12 cellular contexts compared by ENCODE assay signal in genomic region chr4:158819942-158820786, GRCh38. TPM values are rescaled to one million over a fixed set of nuclear protein-coding genes. Genes with fewer than 3 reads are reported as not detected.
DNase-seq lines count a peak whose midpoint lies in the region; ATAC-seq and TF ChIP-seq lines count a peak whose summit lies in the region.
"Had no signal": no experiment of that assay in that cellular context is flagged by ENCODE, and none has a peak within 500 bp of the region (broad histone marks: within the 10 kb centered on the region; RNA-seq: fewer than 3 reads in every experiment).

No MANE protein-coding gene starts in this region.

- peak overlapping the region; percentile 49 to 80 (median 58) for H3K27ac ChIP-seq in gastrocnemius medialis
- H3K27ac ChIP-seq: testis had no signal

- POLR2A ChIA-PET in WTC11 (lab: Charles Lee) = no interaction called here
- POLR2A ChIA-PET in activated CD8-positive, alpha-beta T cell treated with anti-CD3 and anti-CD28 coated beads, Interleukin-2, amount 10 ng/mL, durations not matched to agents 7 days and 5 days (lab: Charles Lee) = no interaction called here

- no peaks in the 10 kb centered on the region for H3K9me3 ChIP-seq in gastrocnemius medialis
- H3K9me3 ChIP-seq: testis had no signal

- H3K27me3 Mint-ChIP-seq in HFFc6 (ENCODE audit: insufficient read depth) = peaks cover 4% of the 10 kb centered on the region
- H3K27me3 Mint-ChIP-seq in WTC11 (ENCODE audit: low read depth) = no peaks in the 10 kb centered on the region
- H3K27me3 Mint-ChIP-seq in activated CD8-positive, alpha-beta T cell treated with anti-CD3 and anti-CD28 coated beads, Interleukin-2, amount 10 ng/mL, durations not matched to agents 7 days and 5 days (ENCODE audit: low read depth) = no peaks in the 10 kb centered on the region

- no peaks in the 10 kb centered on the region for H3K27me3 ChIP-seq in gastrocnemius medialis
- H3K27me3 ChIP-seq: testis had no signal

- TF ChIP-seq POLR2A in gastrocnemius medialis (IDR thresholded peaks at IDR 0.05) = no peak

- H3K36me3 Mint-ChIP-seq in HFFc6 (ENCODE audit: low read depth) = no peaks in the 10 kb centered on the region
- no peaks in the 10 kb centered on the region for H3K36me3 Mint-ChIP-seq in WTC11
- no peaks in the 10 kb centered on the region for H3K36me3 Mint-ChIP-seq in activated CD8-positive, alpha-beta T cell treated with anti-CD3 and anti-CD28 coated beads, Interleukin-2, amount 10 ng/mL, durations not matched to agents 7 days and 5 days (ENCODE audit: low read depth)
- H3K36me3 Mint-ChIP-seq: IgD-negative memory B cell had no signal

- no peak overlapping the region for H3K4me3 Mint-ChIP-seq in HFFc6
- H3K4me3 Mint-ChIP-seq in WTC11 = no peak overlapping the region
- H3K4me3 Mint-ChIP-seq in activated CD8-positive, alpha-beta T cell treated with anti-CD3 and anti-CD28 coated beads, Interleukin-2, amount 10 ng/mL, durations not matched to agents 7 days and 5 days = no peak overlapping the region
- H3K4me3 Mint-ChIP-seq: IgD-negative memory B cell had no signal

- TF ChIP-seq CTCF in HFFc6 (IDR thresholded peaks at IDR 0.05) = no peak
- TF ChIP-seq CTCF in WTC11 (IDR thresholded peaks at IDR 0.05) = no peak
- no peak for TF ChIP-seq CTCF in gastrocnemius medialis (IDR thresholded peaks at IDR 0.05 in 4 of 5, conservative IDR thresholded peaks at IDR 0.05 in 1 of 5)

- H3K4me1 Mint-ChIP-seq in HFFc6 (ENCODE audit: low read depth) (peaks cover 67% of the 10 kb centered on the region), WTC11 (peaks cover 17% of the 10 kb centered on the region)
- H3K4me1 Mint-ChIP-seq in activated CD8-positive, alpha-beta T cell treated with anti-CD3 and anti-CD28 coated beads, Interleukin-2, amount 10 ng/mL, durations not matched to agents 7 days and 5 days (ENCODE audit: low read depth) = peaks cover 11% of the 10 kb centered on the region

- peak overlapping the region; percentile 85 for H3K27ac Mint-ChIP-seq in HFFc6
- 0 out of 2 replicates have a peak overlapping the region, but pooled peaks have one; percentile 17 for H3K27ac Mint-ChIP-seq in WTC11
- no peak overlapping the region for H3K27ac Mint-ChIP-seq in activated CD8-positive, alpha-beta T cell treated with anti-CD3 and anti-CD28 coated beads, Interleukin-2, amount 10 ng/mL, durations not matched to agents 7 days and 5 days
- H3K27ac Mint-ChIP-seq: IgD-negative memory B cell had no signal

- CTCF ChIA-PET in WTC11 (lab: Charles Lee) = no interaction called here
- CTCF ChIA-PET in activated CD8-positive, alpha-beta T cell treated with anti-CD3 and anti-CD28 coated beads, Interleukin-2, amount 10 ng/mL, durations not matched to agents 7 days and 5 days (lab: Charles Lee) = no interaction called here

- in situ Hi-C loops in gastrocnemius medialis (cut with MboI; ENCODE audit: low sequenced_read_pairs in 4 of 4) = no loop called here

- DNase-seq in HFFc6 (no peak), WTC11 (ENCODE audit: low spot score) (no peak), left colon (no peak), gastrocnemius medialis (no peak), DMS79 treated with DMSO at 0.1 percent for 48 hours (lab: John Stamatoyannopoulos, UW) (no peak), glomerular visceral epithelial cell (ENCODE audit: extremely low spot score) (no peak), DMS53 treated with DMSO at 0.1 percent for 48 hours (lab: John Stamatoyannopoulos, UW; ENCODE audit: unreplicated experiment) (no peak)
- no peak for DNase-seq in activated CD8-positive, alpha-beta T cell treated with anti-CD3 and anti-CD28 coated beads, Interleukin-2, amount 10 ng/mL, durations not matched to agents 7 days and 5 days
- DNase-seq: activated T-cell treated with anti-CD3 and anti-CD28 coated beads, Interleukin-2, amount 50 U/mL, for 48 hours; NCI-H146; testis had no signal

- H3K9me3 Mint-ChIP-seq in HFFc6 (no peaks in the 10 kb centered on the region), WTC11 (no peaks in the 10 kb centered on the region)
- H3K9me3 Mint-ChIP-seq in activated CD8-positive, alpha-beta T cell treated with anti-CD3 and anti-CD28 coated beads, Interleukin-2, amount 10 ng/mL, durations not matched to agents 7 days and 5 days (ENCODE audit: insufficient read depth) = no peaks in the 10 kb centered on the region

- intact Hi-C loops in left colon (cut with DNase I, micrococcal nuclease) = no loop called here
- intact Hi-C loops in gastrocnemius medialis (cut with DNase I; ENCODE audit: low total_unique reads) = no loop called here

- ATAC-seq in WTC11 = no peak
- ATAC-seq in left colon = peak; percentile 52
- no peak for ATAC-seq in gastrocnemius medialis
- no peak for ATAC-seq in activated CD8-positive, alpha-beta T cell treated with anti-CD3 and anti-CD28 coated beads, Interleukin-2, amount 10 ng/mL, durations not matched to agents 7 days and 5 days

- no peaks in the 10 kb centered on the region for H3K36me3 ChIP-seq in gastrocnemius medialis

- H3K4me1 ChIP-seq in gastrocnemius medialis = peaks cover 50 to 57% of the 10 kb centered on the region in 2 donors

- H3K4me3 ChIP-seq in gastrocnemius medialis = no peak overlapping the region
- H3K4me3 ChIP-seq: testis had no signal

TF ChIP-seq in WTC11, 78 proteins besides CTCF, POLR2A, EP300 and RAD21:
- TF ChIP-seq PRDM15 (CRISPR knock-in tag; IDR thresholded peaks at IDR 0.05) = no peak
- TF ChIP-seq SOX15 (CRISPR knock-in tag; IDR thresholded peaks at IDR 0.05) = no peak
- peak; percentile 26; the same call in 1 of the 2 replicates for TF ChIP-seq GABPB1 (CRISPR knock-in tag; IDR thresholded peaks at IDR 0.05)
TF ChIP-seq in WTC11: peak in this region for 1.

RNA-seq across cellular contexts. Expression of gene FNIP2, which starts 51.3 kb away (rescaled TPM):
- 10 to 100 TPM; 14.1 to 22.2 (median 18.2) TPM for total RNA-seq in HFFc6 (2021; fragmentation: NEBNext Ultra II Directional; extraction: Animal tissue kit (Norgen Biotek cat#: 25700))
- total RNA-seq in WTC11 (2021) (8.2 to 10.2 TPM (median 8.6 TPM) in 3 replicates), left colon (10 to 100 TPM; 69.0 TPM), gastrocnemius medialis (10 to 100 TPM in 3 of 4 donors, 1 to 10 TPM in 1; 9.9 to 32.8 (median 22.2) TPM)
- total RNA-seq in activated CD8-positive, alpha-beta T cell treated with anti-CD3 and anti-CD28 coated beads, Interleukin-2, amount 10 ng/mL, durations not matched to agents 7 days and 5 days = 10 to 100 TPM; 13.1 to 13.7 TPM
